In genomic region chr5:172744106-172745104, GRCh38 we compare ENCODE assay signal across 14 cellular contexts. TPM values are rescaled to one million over a fixed set of nuclear protein-coding genes. Genes with fewer than 3 reads are reported as not detected.
A peak's percentile ranks its signal among the peaks of the same experiment; 100 is the strongest.
DNase-seq lines count a peak whose midpoint lies in the region; ATAC-seq, FAIRE-seq and TF ChIP-seq lines count a peak whose summit lies in the region.
"Had no signal": no experiment of that assay in that cellular context is flagged by ENCODE, and none has a peak within 500 bp of the region (broad histone marks: within the 10 kb centered on the region; RNA-seq: fewer than 3 reads in every experiment).

No MANE protein-coding gene starts in this region.

- no peak for TF ChIP-seq CTCF in CD8-positive, alpha-beta T cell (IDR thresholded peaks at IDR 0.05)
- no peak for TF ChIP-seq CTCF in bronchial epithelial cell (IDR thresholded peaks at IDR 0.05; ENCODE audit: insufficient read depth, low read length, severe bottlenecking)
- TF ChIP-seq CTCF in left lung (IDR thresholded peaks at IDR 0.05), result no peak
- no peak for TF ChIP-seq CTCF in uterus (IDR thresholded peaks at IDR 0.05)

- peak; percentile 29 for ATAC-seq in CD8-positive, alpha-beta T cell
- ATAC-seq in left lung (peak; percentile 90), GM21723 (IDR thresholded peaks at IDR 0.05; ENCODE audit: unreplicated experiment) (no peak), GM18868 (IDR thresholded peaks at IDR 0.05; ENCODE audit: unreplicated experiment) (no peak)

- no peaks in the 10 kb centered on the region for H3K4me1 ChIP-seq in CD8-positive, alpha-beta T cell (ENCODE audit: insufficient read depth, low read length)
- H3K4me1 ChIP-seq in left lung, result peaks cover 13 to 36% of the 10 kb centered on the region in 2 donors
- H3K4me1 ChIP-seq in uterus, result no peaks in the 10 kb centered on the region
- H3K4me1 ChIP-seq: neural progenitor cell had no signal

- POLR2A ChIA-PET in CD8-positive, alpha-beta T cell (lab: Charles Lee), result interaction anchor here (1.2 kb wide), 1 partner anchor 21 kb away, joined by 3 read pairs; no protein-coding TSS in a partner anchor

- H3K27ac Mint-ChIP-seq in CD8-positive, alpha-beta T cell, result peak overlapping the region; percentile 18
- H3K27ac Mint-ChIP-seq in activated T-helper 2 cell treated with anti-CD3 and anti-CD28 coated beads, Interferon-gamma antibody, Interleukin-2, Interleukin-4, amounts not matched to agents 10 μg/mL and 5 μg/mL and 100 μg/mL, durations not matched to agents 14 hours and 24 hours and 36 hours, result no peak overlapping the region
- H3K27ac Mint-ChIP-seq: neural progenitor cell had no signal

- no peaks in the 10 kb centered on the region for H3K36me3 Mint-ChIP-seq in CD8-positive, alpha-beta T cell
- no peaks in the 10 kb centered on the region for H3K36me3 Mint-ChIP-seq in activated T-helper 2 cell treated with anti-CD3 and anti-CD28 coated beads, Interferon-gamma antibody, Interleukin-2, Interleukin-4, amounts not matched to agents 10 μg/mL and 5 μg/mL and 100 μg/mL, durations not matched to agents 14 hours and 24 hours and 36 hours (ENCODE audit: low read depth)
- H3K36me3 Mint-ChIP-seq: neural progenitor cell had no signal

- H3K9me3 ChIP-seq in CD8-positive, alpha-beta T cell (ENCODE audit: low read length), result no peaks in the 10 kb centered on the region
- H3K9me3 ChIP-seq in left lung (no peaks in the 10 kb centered on the region), uterus (no peaks in the 10 kb centered on the region)

- no peaks in the 10 kb centered on the region for H3K27me3 Mint-ChIP-seq in CD8-positive, alpha-beta T cell (ENCODE audit: low read depth)
- H3K27me3 Mint-ChIP-seq in activated T-helper 2 cell treated with anti-CD3 and anti-CD28 coated beads, Interferon-gamma antibody, Interleukin-2, Interleukin-4, amounts not matched to agents 10 μg/mL and 5 μg/mL and 100 μg/mL, durations not matched to agents 14 hours and 24 hours and 36 hours (ENCODE audit: low read depth), result peaks cover 1% of the 10 kb centered on the region

- no peaks in the 10 kb centered on the region for H3K36me3 ChIP-seq in CD8-positive, alpha-beta T cell (ENCODE audit: insufficient read depth, low read length)
- H3K36me3 ChIP-seq in bronchial epithelial cell (ENCODE audit: control insufficient read depth, insufficient read depth, low read length), result no peaks in the 10 kb centered on the region
- H3K36me3 ChIP-seq in left lung, result no peaks in the 10 kb centered on the region
- no peaks in the 10 kb centered on the region for H3K36me3 ChIP-seq in uterus
- H3K36me3 ChIP-seq: neural progenitor cell had no signal

- no peak overlapping the region for H3K4me3 ChIP-seq in CD8-positive, alpha-beta T cell (ENCODE audit: low read depth, low read length)
- H3K4me3 ChIP-seq in bronchial epithelial cell (ENCODE audit: low read depth, low read length), result no peak overlapping the region
- no peak overlapping the region for H3K4me3 ChIP-seq in left lung
- H3K4me3 ChIP-seq in skin epidermis, result no peak overlapping the region
- H3K4me3 ChIP-seq in uterus, result no peak overlapping the region
- H3K4me3 ChIP-seq: neural progenitor cell had no signal

- no peaks in the 10 kb centered on the region for H3K9me3 Mint-ChIP-seq in CD8-positive, alpha-beta T cell
- no peaks in the 10 kb centered on the region for H3K9me3 Mint-ChIP-seq in activated T-helper 2 cell treated with anti-CD3 and anti-CD28 coated beads, Interferon-gamma antibody, Interleukin-2, Interleukin-4, amounts not matched to agents 10 μg/mL and 5 μg/mL and 100 μg/mL, durations not matched to agents 14 hours and 24 hours and 36 hours

- no peak for TF ChIP-seq POLR2A in uterus (IDR thresholded peaks at IDR 0.05)

- DNase-seq in CD8-positive, alpha-beta T cell, result no peak
- DNase-seq in bronchial epithelial cell (ENCODE audit: low read depth), result peak; percentile 61
- peak; percentile 85 to 86 for DNase-seq in left lung
- no peak for DNase-seq in activated T-helper 2 cell treated with anti-CD3 and anti-CD28 coated beads, Interferon-gamma antibody, Interleukin-2, Interleukin-4, amounts not matched to agents 10 μg/mL and 5 μg/mL and 100 μg/mL, durations not matched to agents 14 hours and 24 hours and 36 hours (ENCODE audit: low spot score)
- DNase-seq in uterus, result no peak
- DNase-seq: activated effector memory CD4-positive, alpha-beta T cell treated with Interleukin-2 at 50 U/mL for 16 hours; DND-41; effector CD8-positive, alpha-beta T cell; kidney glomerular epithelial cell; MM.1S had no signal

- H3K4me1 Mint-ChIP-seq in CD8-positive, alpha-beta T cell (ENCODE audit: low read depth), result peaks cover 7% of the 10 kb centered on the region
- no peaks in the 10 kb centered on the region for H3K4me1 Mint-ChIP-seq in activated T-helper 2 cell treated with anti-CD3 and anti-CD28 coated beads, Interferon-gamma antibody, Interleukin-2, Interleukin-4, amounts not matched to agents 10 μg/mL and 5 μg/mL and 100 μg/mL, durations not matched to agents 14 hours and 24 hours and 36 hours (ENCODE audit: low read depth)

- intact Hi-C loops in CD8-positive, alpha-beta T cell (cut with DNase I, micrococcal nuclease), result no loop called here
- intact Hi-C loops in left lung (cut with DNase I) (no loop called here), uterus (cut with DNase I; ENCODE audit: low total_unique reads) (no loop called here)
- intact Hi-C loops in activated T-helper 2 cell treated with anti-CD3 and anti-CD28 coated beads, Interferon-gamma antibody, Interleukin-2, Interleukin-4, amounts not matched to agents 10 μg/mL and 5 μg/mL and 100 μg/mL, durations not matched to agents 14 hours and 24 hours and 36 hours (cut with micrococcal nuclease), result no loop called here

- FAIRE-seq in bronchial epithelial cell (lab: Jason Lieb, UNC), result peak; percentile 77

- H3K27ac ChIP-seq in CD8-positive, alpha-beta T cell (ENCODE audit: low read depth, low read length), result no peak overlapping the region
- H3K27ac ChIP-seq in left lung (peak overlapping the region in 1 of 2 donors; percentile 0), skin epidermis (peak overlapping the region in 12 of 21 experiments; percentile 0 to 56 (median 20)), uterus (no peak overlapping the region)
- H3K27ac ChIP-seq: neural progenitor cell had no signal

- CTCF ChIA-PET in CD8-positive, alpha-beta T cell (lab: Charles Lee), result interaction anchor here (1.0 kb wide), 1 partner anchor 16 kb away, joined by 3 read pairs; no protein-coding TSS in a partner anchor

- H3K27me3 ChIP-seq in CD8-positive, alpha-beta T cell (ENCODE audit: insufficient read depth, low read length), result no peaks in the 10 kb centered on the region
- no peaks in the 10 kb centered on the region for H3K27me3 ChIP-seq in bronchial epithelial cell (ENCODE audit: control insufficient read depth, insufficient read depth, low read length)
- H3K27me3 ChIP-seq in left lung, result no peaks in the 10 kb centered on the region
- no peaks in the 10 kb centered on the region for H3K27me3 ChIP-seq in uterus

- no peak overlapping the region for H3K4me3 Mint-ChIP-seq in CD8-positive, alpha-beta T cell
- no peak overlapping the region for H3K4me3 Mint-ChIP-seq in activated T-helper 2 cell treated with anti-CD3 and anti-CD28 coated beads, Interferon-gamma antibody, Interleukin-2, Interleukin-4, amounts not matched to agents 10 μg/mL and 5 μg/mL and 100 μg/mL, durations not matched to agents 14 hours and 24 hours and 36 hours (ENCODE audit: low read depth)
- H3K4me3 Mint-ChIP-seq: neural progenitor cell had no signal

RNA-seq across cellular contexts. Expression of gene DUSP1, which starts 26.6 kb away (rescaled TPM):
- total RNA-seq in CD8-positive, alpha-beta T cell, result 100 to 1,000 TPM; 745 to 767 TPM
- total RNA-seq in bronchial epithelial cell, result 114 and 194 TPM in 2 replicates
- 100 to 1,000 TPM; 203 to 239 TPM for total RNA-seq in left lung
- 8.9 and 9.7 TPM in 2 replicates for total RNA-seq in activated T-helper 2 cell treated with anti-CD3 and anti-CD28 coated beads, Interferon-gamma antibody, Interleukin-2, Interleukin-4, amounts not matched to agents 10 μg/mL and 5 μg/mL and 100 μg/mL, durations not matched to agents 14 hours and 24 hours and 36 hours
- total RNA-seq in uterus, result 1,000 to 10,000 TPM in 1 of 4 donors, 100 to 1,000 TPM in 3; 189 to 2,046 (median 515) TPM

Comparison
In these comparisons a context has a peak if more than half of its experiments do, and no peak if none do; other contexts are left out.
1. ATAC-seq: peak in CD8-positive, alpha-beta T cell (single experiment) and left lung (single experiment); none in GM21723 (single experiment) and GM18868 (single experiment).
2. DNase-seq: peak in bronchial epithelial cell (single experiment) and left lung (2 of 2); none in CD8-positive, alpha-beta T cell (0 of 7), activated T-helper 2 cell treated with anti-CD3 and anti-CD28 coated beads, Interferon-gamma antibody, Interleukin-2, Interleukin-4, amounts not matched to agents 10 μg/mL and 5 μg/mL and 100 μg/mL, durations not matched to agents 14 hours and 24 hours and 36 hours (single experiment) and uterus (0 of 2).
3. H3K27ac ChIP-seq: peak in skin epidermis (12 of 21); none in CD8-positive, alpha-beta T cell (single experiment) and uterus (0 of 2).
4. RNA of gene DUSP1, which starts 26.6 kb away (total RNA-seq): 745 to 767 TPM in CD8-positive, alpha-beta T cell, 189 to 2,046 TPM in uterus, 203 to 239 TPM in left lung and 114 to 194 TPM in bronchial epithelial cell; 8.9 to 9.7 TPM in activated T-helper 2 cell treated with anti-CD3 and anti-CD28 coated beads, Interferon-gamma antibody, Interleukin-2, Interleukin-4, amounts not matched to agents 10 μg/mL and 5 μg/mL and 100 μg/mL, durations not matched to agents 14 hours and 24 hours and 36 hours; every median in the first group is over 10 times any median in the second.